8 cellular contexts compared by ENCODE assay signal in genomic region chr11:71622561-71622960, GRCh38. TPM values are rescaled to one million over a fixed set of nuclear protein-coding genes. Genes with fewer than 3 reads are reported as not detected.
"Had no signal": no experiment of that assay in that cellular context is flagged by ENCODE, and none has a peak within 500 bp of the region (broad histone marks: within the 10 kb centered on the region; RNA-seq: fewer than 3 reads in every experiment).

No MANE protein-coding gene starts in this region.

RNA-seq across cellular contexts. Expression of gene KRTAP5-11, which starts 39.9 kb away (rescaled TPM):
- total RNA-seq: M059J, NCI-H460, OCI-LY7, PC-9, Right ventricle myocardium inferior, RPMI7951, SJCRH30, SK-MEL-5 had no signal

RNA-seq across cellular contexts. Expression of gene KRTAP5-10, which starts 57.2 kb away (rescaled TPM):
- total RNA-seq: M059J, NCI-H460, OCI-LY7, PC-9, Right ventricle myocardium inferior, RPMI7951, SJCRH30 had no signal
